27 cellular contexts compared by ENCODE assay signal in the genomic region with DNA sequence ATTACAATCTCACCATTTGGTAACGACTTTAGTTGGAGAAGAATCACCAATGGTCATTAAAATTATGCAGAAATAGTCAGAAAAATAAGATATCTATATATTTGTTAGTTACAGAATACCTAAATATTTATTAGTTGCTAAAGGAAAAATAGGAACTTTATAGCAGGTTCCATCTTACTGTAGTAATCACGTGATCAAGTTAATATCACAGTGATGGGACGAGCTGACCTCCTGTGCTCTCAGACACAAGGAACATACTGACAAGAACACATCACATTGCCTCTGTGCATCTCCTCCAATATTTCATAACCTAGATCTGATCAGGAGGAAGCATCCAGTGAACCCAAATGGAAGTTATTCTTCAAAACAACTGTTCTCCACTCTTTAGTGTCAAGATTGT.
"Had no signal": no experiment of that assay in that cellular context is flagged by ENCODE, and none has a peak within 500 bp of the region (broad histone marks: within the 10 kb centered on the region; RNA-seq: fewer than 3 reads in every experiment).

No MANE protein-coding gene starts in this region.

- ATAC-seq: stimulated activated effector memory CD8-positive, alpha-beta T cell treated with anti-CD3 and anti-CD28 coated beads, Interleukin-12 subunit alpha, Interleukin-12 subunit beta, amount 100 ng/mL, for 72 hours; stimulated activated memory B cell treated with anti-CD40 and anti-IgM and Interleukin-4, amounts not matched to agents 10 μg/mL and 1 μg/mL and 100 μg/mL, for 72 hours; stimulated activated naive B cell treated with anti-CD40 and anti-IgM and Interleukin-4, amounts not matched to agents 10 μg/mL and 1 μg/mL and 100 μg/mL, for 72 hours; stimulated activated naive CD8-positive, alpha-beta T cell treated with anti-CD3 and anti-CD28 coated beads, Interleukin-15, amount 100 ng/mL, for 72 hours; stimulated activated naive CD8-positive, alpha-beta T cell treated with anti-CD3 and anti-CD28 coated beads, Interleukin-15, Interleukin-2, amounts not matched to agents 100 U/mL and 50 U/mL, for 24 hours; upper lobe of right lung had no signal

- FAIRE-seq: urothelium cell line had no signal

- H3K36me3 ChIP-seq: stomach, suprapubic skin, thoracic aorta, thyroid gland, tibial artery, tibial nerve, transverse colon, upper lobe of left lung, upper lobe of right lung, uterus, vagina had no signal

- H3K4me3 ChIP-seq: stomach, suprapubic skin, testis, thoracic aorta, thyroid gland, tibial artery, tibial nerve, transverse colon, upper lobe of left lung, upper lobe of right lung, uterus, vagina had no signal

- H3K4me1 ChIP-seq: stomach, suprapubic skin, thyroid gland, tibial artery, tibial nerve, transverse colon, upper lobe of left lung, upper lobe of right lung, uterus, vagina had no signal

- H3K9me3 ChIP-seq: stomach, suprapubic skin, testis, thoracic aorta, thyroid gland, tibial artery, tibial nerve, transverse colon, upper lobe of left lung, upper lobe of right lung, uterus, vagina had no signal

- H3K27me3 ChIP-seq: stomach, suprapubic skin, testis, thyroid gland, tibial artery, tibial nerve, transverse colon, upper lobe of left lung, upper lobe of right lung, uterus, vagina had no signal

- DNase-seq: stimulated activated CD4-positive, alpha-beta T cell treated with anti-CD3 and anti-CD28 coated beads, Interleukin-2, amount 100 ng/mL, for 48 hours; stimulated activated CD4-positive, alpha-beta T cell treated with anti-CD3 and anti-CD28 coated beads, Interleukin-4, amount 100 ng/mL, for 1 hour; stimulated activated CD4-positive, alpha-beta T cell treated with anti-CD3 and anti-CD28 coated beads, Interleukin-4, amount 100 ng/mL, for 24 hours; stimulated activated CD4-positive, alpha-beta T cell treated with anti-CD3 and anti-CD28 coated beads, Interleukin-4, amount 100 ng/mL, for 4 hours; stimulated activated CD8-positive, alpha-beta memory T cell treated with anti-CD3 and anti-CD28 coated beads, Interleukin-4, amount 100 ng/mL, for 48 hours; stimulated activated naive B cell treated with anti-CD40 and anti-IgM and Interleukin-4, amounts not matched to agents 10 μg/mL and 1 μg/mL and 100 μg/mL, for 72 hours; stimulated activated naive CD4-positive, alpha-beta T cell; stimulated activated naive CD4-positive, alpha-beta T cell treated with Interleukin-2 at 50 U/mL for 16 hours; stimulated activated naive CD8-positive, alpha-beta T cell treated with anti-CD3 and anti-CD28 coated beads, Interleukin-15, amount 100 ng/mL, for 72 hours; stimulated activated naive CD8-positive, alpha-beta T cell treated with anti-CD3 and anti-CD28 coated beads, Interleukin-15, Interleukin-2, amounts not matched to agents 100 U/mL and 50 U/mL, for 24 hours; stomach; substantia nigra; testis; thyroid gland; tibial artery; transverse colon; trophoblast cell; upper lobe of left lung; upper lobe of right lung; uterus had no signal

- H3K27ac ChIP-seq: stomach, suprapubic skin, testis, thoracic aorta, thyroid gland, tibial artery, tibial nerve, transverse colon, upper lobe of left lung, upper lobe of right lung, uterus, vagina had no signal
